ENCODE assay signal across 10 cellular contexts in genomic region chr7:47572101-47572460, GRCh38. TPM values are rescaled to one million over a fixed set of nuclear protein-coding genes. Genes with fewer than 3 reads are reported as not detected.
DNase-seq lines count a peak whose midpoint lies in the region; ATAC-seq, FAIRE-seq and TF ChIP-seq lines count a peak whose summit lies in the region.
"Had no signal": no experiment of that assay in that cellular context is flagged by ENCODE, and none has a peak within 500 bp of the region (broad histone marks: within the 10 kb centered on the region; RNA-seq: fewer than 3 reads in every experiment).

No MANE protein-coding gene starts in this region.

- H4K20me1 ChIP-seq in Karpas-422 (ENCODE audit: insufficient read depth, low read depth, low read length), result peaks cover 3% of the 10 kb centered on the region; the same call in 1 of the 2 replicates
- no peaks in the 10 kb centered on the region for H4K20me1 ChIP-seq in mammary epithelial cell (ENCODE audit: insufficient read depth, low read length)

- dilution Hi-C loops in mammary epithelial cell (cut with HindIII; ENCODE audit: low sequenced_read_pairs), result no loop called here

- H3K27me3 ChIP-seq in Karpas-422 (ENCODE audit: low read length) (no peaks in the 10 kb centered on the region), mammary epithelial cell (ENCODE audit: insufficient read depth, low read length) (no peaks in the 10 kb centered on the region), lung (ENCODE audit: control insufficient read depth, insufficient read depth) (no peaks in the 10 kb centered on the region), thoracic aorta (replicated peaks; ENCODE audit: insufficient read depth) (no peaks in the 10 kb centered on the region)

- H3K9me3 ChIP-seq in Karpas-422 (ENCODE audit: low read length), result no peaks in the 10 kb centered on the region
- H3K9me3 ChIP-seq in mammary epithelial cell (replicated peaks; ENCODE audit: insufficient read depth, low read length), result no peaks in the 10 kb centered on the region
- no peaks in the 10 kb centered on the region for H3K9me3 ChIP-seq in lung (ENCODE audit: control insufficient read depth in 2 of 2, insufficient read depth in 1 of 2, low read length in 1 of 2)
- H3K9me3 ChIP-seq in thoracic aorta, result no peaks in the 10 kb centered on the region

- H3K4me1 ChIP-seq in Karpas-422 (ENCODE audit: low read length) (peaks cover 64% of the 10 kb centered on the region), mammary epithelial cell (ENCODE audit: insufficient read depth, low read length) (peaks cover 53% of the 10 kb centered on the region), lung (ENCODE audit: control insufficient read depth in 2 of 2, insufficient read depth in 2 of 2, low read length in 2 of 2) (peaks cover 13 to 45% of the 10 kb centered on the region in 2 donors), thoracic aorta (ENCODE audit: control insufficient read depth in 1 of 2, low read depth in 2 of 2) (peaks cover 39 to 83% of the 10 kb centered on the region in 2 donors)

- H2AFZ ChIP-seq in Karpas-422 (ENCODE audit: low read length) (no peak overlapping the region), mammary epithelial cell (ENCODE audit: low read depth, low read length) (peak overlapping the region; percentile 66)

- no peak for TF ChIP-seq POLR2A in H54 (IDR thresholded peaks at IDR 0.05; ENCODE audit: low read depth, low read length)

- DNase-seq in Karpas-422 (no peak), mammary epithelial cell (no peak), lung (ENCODE audit: low spot score) (no peak), thoracic aorta (ENCODE audit: low spot score) (no peak), pons (ENCODE audit: low spot score) (no peak), NCI-H1694 (lab: John Stamatoyannopoulos, UW) (no peak), H54 (ENCODE audit: insufficient read length, low spot score) (no peak), NCI-H2029 (lab: John Stamatoyannopoulos, UW) (no peak)
- DNase-seq: activated CD4-positive, alpha-beta T cell treated with anti-CD3 and anti-CD28 coated beads, Interleukin-2, amount 10 ng/mL, durations not matched to agents 24 days and 14 days; NCI-H526 treated with DMSO at 0.1 percent for 48 hours had no signal

- ATAC-seq in lung (ENCODE audit: insufficient read depth, low FRiP score) (no peak), thoracic aorta (ENCODE audit: insufficient number of reproducible peaks, low FRiP score, low read depth) (no peak)

- H3K9ac ChIP-seq in Karpas-422 (ENCODE audit: low read length) (peak overlapping the region; percentile 25; the same call in 1 of the 2 replicates), mammary epithelial cell (ENCODE audit: insufficient read depth, low read length) (no peak overlapping the region)

- H3K36me3 ChIP-seq in Karpas-422 (ENCODE audit: insufficient read depth, low read length) (peaks cover 22% of the 10 kb centered on the region), mammary epithelial cell (ENCODE audit: insufficient read depth, low read length) (no peaks in the 10 kb centered on the region), lung (ENCODE audit: control insufficient read depth in 2 of 2, insufficient read depth in 2 of 2, low read length in 2 of 2) (no peaks in the 10 kb centered on the region), thoracic aorta (no peaks in the 10 kb centered on the region)

- no peak for FAIRE-seq in H54 (lab: Jason Lieb, UNC)

- no peak overlapping the region for H3K4me3 ChIP-seq in Karpas-422 (ENCODE audit: low read length)
- H3K4me3 ChIP-seq in mammary epithelial cell (replicated peaks in 1 of 3; ENCODE audit: insufficient read depth in 1 of 3, low read depth in 2 of 3, low read length in 3 of 3), result peak overlapping the region in 1 of 3 experiments; percentile 23
- H3K4me3 ChIP-seq in lung, result no peak overlapping the region
- peak overlapping the region; percentile 53 for H3K4me3 ChIP-seq in thoracic aorta

- H3K4me2 ChIP-seq in Karpas-422 (ENCODE audit: low read depth, low read length, poor library complexity, severe bottlenecking), result peak overlapping the region; percentile 13
- H3K4me2 ChIP-seq in mammary epithelial cell (ENCODE audit: insufficient read depth, low read depth, low read length), result peak overlapping the region; percentile 93

- no TSS peak for BruUV-seq in mammary epithelial cell (replicated peaks; lab: Mats Ljungman, UMichigan)

- TF ChIP-seq CTCF in mammary epithelial cell (conservative IDR thresholded peaks at IDR 0.05 in 1 of 2, IDR thresholded peaks at IDR 0.05 in 1 of 2; ENCODE audit: extremely low read depth in 1 of 2, insufficient read depth in 1 of 2, low read depth in 1 of 2, low read length in 2 of 2), result no peak
- TF ChIP-seq CTCF in lung (IDR thresholded peaks at IDR 0.05; ENCODE audit: control extremely low read depth, extremely low read depth), result no peak
- no peak for TF ChIP-seq CTCF in thoracic aorta (IDR thresholded peaks at IDR 0.05)

- in situ Hi-C loops in mammary epithelial cell (cut with MboI; ENCODE audit: low sequenced_read_pairs in 2 of 2), result no loop called here

- H3K9me2 ChIP-seq in Karpas-422 (replicated peaks; ENCODE audit: insufficient read depth, low read length), result no peaks in the 10 kb centered on the region

- H3K79me2 ChIP-seq in Karpas-422 (ENCODE audit: low read length) (peaks cover 99% of the 10 kb centered on the region), mammary epithelial cell (ENCODE audit: insufficient read depth, low read length) (peaks cover 53% of the 10 kb centered on the region)

- intact Hi-C loops in mammary epithelial cell (cut with micrococcal nuclease), result loop anchor here (5.0 kb wide), 3 partner anchors 130 to 305 kb away; no protein-coding TSS in a partner anchor

- WGBS in mammary epithelial cell (ENCODE audit: low coverage, missing lambda C conversion rate), result 13% methylated on average over 14 of the region's 14 CpGs
- 44 to 61% methylated on average over 14 of the region's 14 CpGs for WGBS in lung, 2 donors

- H3K27ac ChIP-seq in Karpas-422 (ENCODE audit: low read length), result peak overlapping the region; percentile 61
- no peak overlapping the region for H3K27ac ChIP-seq in mammary epithelial cell (ENCODE audit: insufficient read depth, low read depth, low read length)
- peak overlapping the region; percentile 73 to 86 for H3K27ac ChIP-seq in lung (ENCODE audit: low read depth in 1 of 2, low read length in 1 of 2)
- peak overlapping the region; percentile 87 to 91 for H3K27ac ChIP-seq in thoracic aorta

- CTCF ChIA-PET in mammary epithelial cell (lab: Charles Lee; ENCODE audit: low non-redundant PET), result no interaction called here

RNA-seq across cellular contexts. Expression of gene TNS3, which starts 9.8 kb away (rescaled TPM):
- 56.6 and 60.5 TPM in 2 replicates for total RNA-seq in Karpas-422 (2014; rRNA removed; shearing (Covaris generic); ENCODE audit: low replicate concordance)
- total RNA-seq in mammary epithelial cell (10 to 100 TPM; 15.0 to 43.5 TPM), lung (100 to 1,000 TPM; 120 to 140 TPM), thoracic aorta (100 to 1,000 TPM; 138 to 151 TPM)
- polyA plus RNA-seq in mammary epithelial cell (12.9 TPM), lung (10 to 100 TPM; 23.8 to 51.7 TPM)
- polyA minus RNA-seq in mammary epithelial cell, result 27.8 TPM
